ENCODE assay signal across 25 cellular contexts in genomic region chr7:10588084-10588483, GRCh38.
"Had no signal": no experiment of that assay in that cellular context is flagged by ENCODE, and none has a peak within 500 bp of the region (broad histone marks: within the 10 kb centered on the region; RNA-seq: fewer than 3 reads in every experiment).

No MANE protein-coding gene starts in this region.

- H3K27me3 Mint-ChIP-seq: naive B cell; stimulated activated naive B cell treated with anti-CD40 and anti-IgM and Interleukin-4, amounts not matched to agents 10 μg/mL and 1 μg/mL and 100 μg/mL, for 72 hours had no signal

- H3K27ac Mint-ChIP-seq: mesothelial cell of epicardium; naive B cell; natural killer cell treated with Interleukin-12 subunit alpha and Interleukin-12 subunit beta and Interleukin-15 and Interleukin-18, amount 100 ng/mL, for 72 hours; stimulated activated naive B cell treated with anti-CD40 and anti-IgM and Interleukin-4, amounts not matched to agents 10 μg/mL and 1 μg/mL and 100 μg/mL, for 72 hours had no signal

- H3K9me3 ChIP-seq: left ventricle myocardium inferior, ovary, prostate gland, stomach, testis, thyroid gland, upper lobe of left lung, vagina had no signal

- ATAC-seq: natural killer cell treated with Interleukin-12 subunit alpha and Interleukin-12 subunit beta and Interleukin-15 and Interleukin-18, amount 100 ng/mL, for 72 hours; right cardiac atrium; sciatic nerve; stimulated activated naive B cell treated with anti-CD40 and anti-IgM and Interleukin-4, amounts not matched to agents 10 μg/mL and 1 μg/mL and 100 μg/mL, for 72 hours; stimulated activated naive CD8-positive, alpha-beta T cell treated with anti-CD3 and anti-CD28 coated beads, Interleukin-15, Interleukin-2, amounts not matched to agents 100 U/mL and 50 U/mL, for 24 hours had no signal

- H3K4me1 ChIP-seq: left ventricle myocardium inferior, prostate gland, stomach, testis, thyroid gland, transverse colon, upper lobe of left lung, vagina had no signal

- H3K4me1 Mint-ChIP-seq: naive B cell; stimulated activated naive B cell treated with anti-CD40 and anti-IgM and Interleukin-4, amounts not matched to agents 10 μg/mL and 1 μg/mL and 100 μg/mL, for 72 hours had no signal

- H3K36me3 ChIP-seq: left ventricle myocardium inferior, ovary, prostate gland, stomach, thyroid gland, transverse colon, upper lobe of left lung, vagina had no signal

- H3K36me3 Mint-ChIP-seq: mesothelial cell of epicardium; naive B cell; natural killer cell treated with Interleukin-12 subunit alpha and Interleukin-12 subunit beta and Interleukin-15 and Interleukin-18, amount 100 ng/mL, for 72 hours; stimulated activated naive B cell treated with anti-CD40 and anti-IgM and Interleukin-4, amounts not matched to agents 10 μg/mL and 1 μg/mL and 100 μg/mL, for 72 hours had no signal

- H3K9me3 Mint-ChIP-seq: mesothelial cell of epicardium; naive B cell; natural killer cell treated with Interleukin-12 subunit alpha and Interleukin-12 subunit beta and Interleukin-15 and Interleukin-18, amount 100 ng/mL, for 72 hours had no signal

- H3K4me3 Mint-ChIP-seq: mesothelial cell of epicardium; naive B cell; natural killer cell treated with Interleukin-12 subunit alpha and Interleukin-12 subunit beta and Interleukin-15 and Interleukin-18, amount 100 ng/mL, for 72 hours; stimulated activated naive B cell treated with anti-CD40 and anti-IgM and Interleukin-4, amounts not matched to agents 10 μg/mL and 1 μg/mL and 100 μg/mL, for 72 hours had no signal

- H3K27me3 ChIP-seq: ovary, stomach, testis, thyroid gland, transverse colon, upper lobe of left lung, vagina had no signal

- H3K4me3 ChIP-seq: left ventricle myocardium inferior, lung, ovary, prostate gland, skin epidermis, stomach, testis, thyroid gland, transverse colon, upper lobe of left lung, vagina had no signal

- H3K27ac ChIP-seq: left ventricle myocardium inferior, ovary, prostate gland, skin epidermis, stomach, testis, thyroid gland, transverse colon, upper lobe of left lung, vagina had no signal

- DNase-seq: islet precursor cell; left ventricle myocardium inferior; mesendoderm; naive B cell; ovary; retina; right cardiac atrium; stimulated activated CD4-positive, alpha-beta T cell treated with anti-CD3 and anti-CD28 coated beads, Interleukin-12 subunit alpha, Interleukin-12 subunit beta, amount 100 ng/mL, for 4 hours; stimulated activated CD4-positive, alpha-beta T cell treated with anti-CD3 and anti-CD28 coated beads, Interleukin-15, amount 100 ng/mL, for 24 hours; stimulated activated CD4-positive, alpha-beta T cell treated with anti-CD3 and anti-CD28 coated beads, Interleukin-2, amount 100 ng/mL, for 24 hours; stimulated activated CD4-positive, alpha-beta T cell treated with anti-CD3 and anti-CD28 coated beads, Interleukin-4, amount 100 ng/mL, for 1 hour; stimulated activated naive B cell treated with anti-CD40 and anti-IgM and Interleukin-4, amounts not matched to agents 10 μg/mL and 1 μg/mL and 100 μg/mL, for 72 hours; stimulated activated naive CD8-positive, alpha-beta T cell treated with anti-CD3 and anti-CD28 coated beads, Interleukin-15, Interleukin-2, amounts not matched to agents 100 U/mL and 50 U/mL, for 24 hours; stomach; testis; thyroid gland; transverse colon; upper lobe of left lung had no signal
